12 cellular contexts compared by ENCODE assay signal in the genomic region with DNA sequence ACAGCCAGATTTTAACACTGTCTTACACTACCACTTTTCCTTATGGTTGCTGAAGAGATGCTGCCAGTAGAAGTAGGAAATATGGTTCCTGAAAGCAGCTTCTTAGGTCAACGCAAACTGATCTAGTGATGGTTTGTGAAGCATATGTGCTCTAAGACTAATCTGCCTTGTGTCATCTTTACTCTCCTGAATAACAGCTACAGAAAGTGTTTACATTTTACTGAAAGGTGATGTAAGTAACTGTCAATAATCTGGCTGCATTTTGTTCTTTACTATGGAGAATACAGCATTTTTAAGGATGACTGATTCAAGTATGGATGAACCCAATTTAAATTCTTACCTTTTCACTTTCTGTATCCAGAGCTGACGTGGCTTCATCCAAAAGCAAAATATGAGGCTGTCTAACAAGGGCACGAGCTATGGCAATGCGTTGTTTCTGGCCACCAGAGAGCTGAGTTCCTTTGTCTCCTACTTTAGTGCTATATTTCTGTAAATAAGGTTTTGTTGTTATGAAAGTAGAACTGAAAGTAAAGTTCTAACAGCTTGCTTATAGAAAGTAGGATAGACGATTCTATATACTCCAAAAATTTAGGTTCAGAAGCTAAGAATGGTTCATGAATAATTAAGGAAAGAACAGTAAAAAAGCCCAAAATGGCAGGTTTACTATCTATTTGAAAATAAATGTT. TPM values are rescaled to one million over a fixed set of nuclear protein-coding genes. Genes with fewer than 3 reads are reported as not detected.
DNase-seq lines count a peak whose midpoint lies in the region; ATAC-seq lines count a peak whose summit lies in the region.
"Had no signal": no experiment of that assay in that cellular context is flagged by ENCODE, and none has a peak within 500 bp of the region (broad histone marks: within the 10 kb centered on the region; RNA-seq: fewer than 3 reads in every experiment).

No MANE protein-coding gene starts in this region.

- no peaks in the 10 kb centered on the region for H3K27me3 Mint-ChIP-seq in immature natural killer cell (ENCODE audit: low read depth in 3 of 3)
- H3K27me3 Mint-ChIP-seq: stimulated activated naive B cell treated with anti-CD40 and anti-IgM and Interleukin-4, amounts not matched to agents 10 μg/mL and 1 μg/mL and 100 μg/mL, for 72 hours had no signal

- H3K9me3 Mint-ChIP-seq in immature natural killer cell, result no peaks in the 10 kb centered on the region
- H3K9me3 Mint-ChIP-seq: activated T-helper 2 cell treated with anti-CD3 and anti-CD28 coated beads, Interferon-gamma antibody, Interleukin-2, Interleukin-4, amounts not matched to agents 10 μg/mL and 5 μg/mL and 100 μg/mL, durations not matched to agents 14 hours and 24 hours and 36 hours; nephron progenitor cell had no signal

- peaks cover 22 to 42% (median 26%) of the 10 kb centered on the region in 3 donors for H3K36me3 Mint-ChIP-seq in immature natural killer cell

- DNase-seq in immature natural killer cell (no peak), epidermal melanocyte (ENCODE audit: insufficient read length, low spot score) (no peak), SK-N-DZ (ENCODE audit: low spot score) (no peak)
- DNase-seq in activated CD4-positive, alpha-beta T cell treated with anti-CD3 and anti-CD28 coated beads, Interleukin-2, amount 50 U/mL, for 48 hours, result no peak
- DNase-seq: activated CD8-positive, alpha-beta T cell treated with anti-CD3 and anti-CD28 coated beads, Interleukin-2, amount 10 ng/mL, durations not matched to agents 7 days and 5 days; nephron progenitor cell; stimulated activated naive B cell treated with anti-CD40 and anti-IgM and Interleukin-4, amounts not matched to agents 10 μg/mL and 1 μg/mL and 100 μg/mL, for 72 hours; transverse colon had no signal

- H3K4me3 Mint-ChIP-seq in immature natural killer cell, result no peak overlapping the region
- H3K4me3 Mint-ChIP-seq: activated CD8-positive, alpha-beta T cell treated with anti-CD3 and anti-CD28 coated beads, Interleukin-2, amount 10 ng/mL, durations not matched to agents 7 days and 5 days; nephron progenitor cell; stimulated activated naive B cell treated with anti-CD40 and anti-IgM and Interleukin-4, amounts not matched to agents 10 μg/mL and 1 μg/mL and 100 μg/mL, for 72 hours had no signal

- peaks cover 10 to 14% of the 10 kb centered on the region in 2 donors for H3K4me1 Mint-ChIP-seq in immature natural killer cell

- H3K27ac Mint-ChIP-seq in immature natural killer cell, result peak overlapping the region in 4 of 6 donors; percentile 3 to 38 (median 19)
- H3K27ac Mint-ChIP-seq: activated CD8-positive, alpha-beta T cell treated with anti-CD3 and anti-CD28 coated beads, Interleukin-2, amount 10 ng/mL, durations not matched to agents 7 days and 5 days; activated T-helper 2 cell treated with anti-CD3 and anti-CD28 coated beads, Interferon-gamma antibody, Interleukin-2, Interleukin-4, amounts not matched to agents 10 μg/mL and 5 μg/mL and 100 μg/mL, durations not matched to agents 14 hours and 24 hours and 36 hours; nephron progenitor cell; stimulated activated naive B cell treated with anti-CD40 and anti-IgM and Interleukin-4, amounts not matched to agents 10 μg/mL and 1 μg/mL and 100 μg/mL, for 72 hours had no signal

- ATAC-seq in GM18870 (IDR thresholded peaks at IDR 0.05; ENCODE audit: unreplicated experiment), result peak; percentile 46
- ATAC-seq in GM21529 (IDR thresholded peaks at IDR 0.05; ENCODE audit: unreplicated experiment), result peak; percentile 66
- ATAC-seq in HG03432 (IDR thresholded peaks at IDR 0.05; ENCODE audit: unreplicated experiment), result peak; percentile 42
- ATAC-seq: activated CD8-positive, alpha-beta T cell treated with anti-CD3 and anti-CD28 coated beads, Interleukin-2, amount 10 ng/mL, durations not matched to agents 7 days and 5 days; stimulated activated naive B cell treated with anti-CD40 and anti-IgM and Interleukin-4, amounts not matched to agents 10 μg/mL and 1 μg/mL and 100 μg/mL, for 72 hours had no signal

RNA-seq across cellular contexts. Expression of a gene that starts 30.2 kb away (rescaled TPM):
- under 1 TPM in 2 of 3 donors, not detected in 1; 0.17 to 0.53 TPM for polyA plus RNA-seq in immature natural killer cell
- polyA plus RNA-seq in SK-N-DZ (2014; cell fraction: cytosol; rRNA removed), result 1.1 and 1.5 TPM in 2 replicates
- 2.8 and 4.0 TPM in 2 replicates for polyA plus RNA-seq in SK-N-DZ (2014; cell fraction: nucleus; rRNA removed)
